Comparison of ENCODE assay signal across 8 cellular contexts in the genomic region with DNA sequence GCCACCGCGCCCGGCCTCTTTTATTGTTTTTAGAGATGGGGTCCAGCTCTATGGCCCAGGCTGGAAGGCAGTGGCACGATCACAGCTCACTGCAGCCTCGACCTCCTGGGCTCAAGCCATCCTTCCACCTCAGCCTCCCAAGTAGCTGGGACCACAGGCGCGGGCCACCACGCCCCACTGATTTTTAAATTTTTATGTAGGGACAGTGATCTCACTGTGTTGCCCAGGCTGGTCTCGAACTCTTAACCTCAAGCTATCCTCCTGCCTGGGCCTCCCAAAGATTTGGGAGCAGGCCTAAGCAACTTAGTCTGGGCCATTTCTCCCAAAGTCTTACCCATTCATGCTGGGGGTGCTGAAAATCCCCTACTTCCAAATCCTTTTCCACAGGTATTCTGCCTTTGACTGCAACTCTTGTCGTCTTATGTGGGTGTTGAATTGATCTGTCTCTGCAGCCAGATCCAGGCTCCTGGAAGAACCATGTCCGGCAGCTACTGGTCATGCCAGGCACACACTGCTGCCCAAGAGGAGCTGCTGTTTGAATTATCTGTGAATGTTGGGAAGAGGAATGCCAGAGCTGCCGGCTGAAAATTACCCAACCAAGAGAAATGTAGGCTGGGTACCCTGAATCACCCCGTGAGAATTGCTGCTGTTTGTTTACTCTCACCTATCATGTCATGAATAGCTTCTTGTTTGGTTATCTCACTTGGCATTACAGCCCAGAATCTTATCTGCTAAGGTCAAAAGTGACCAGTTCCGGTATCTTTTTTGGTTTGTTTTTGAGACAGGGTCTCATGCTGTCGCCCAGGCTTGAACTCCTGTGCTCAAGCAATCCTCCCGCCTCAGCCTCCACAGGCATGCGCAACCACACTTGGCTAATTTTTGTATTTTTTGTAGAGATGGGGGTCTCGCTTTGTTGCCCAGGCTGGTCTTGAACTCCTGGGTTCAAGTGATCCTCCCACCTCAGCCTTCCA. TPM values are rescaled to one million over a fixed set of nuclear protein-coding genes. Genes with fewer than 3 reads are reported as not detected.
DNase-seq lines count a peak whose midpoint lies in the region; ATAC-seq and TF ChIP-seq lines count a peak whose summit lies in the region.

No MANE protein-coding gene starts in this region.

- no peaks in the 10 kb centered on the region for H3K9me3 ChIP-seq in CD4-positive, alpha-beta T cell (ENCODE audit: control insufficient read depth, low read length)
- H3K9me3 ChIP-seq in neuron (ENCODE audit: low read length), result no peaks in the 10 kb centered on the region

- peak overlapping the region; percentile 93 for H3K4me3 Mint-ChIP-seq in CD4-positive, alpha-beta T cell

- no peaks in the 10 kb centered on the region for H3K9me3 Mint-ChIP-seq in CD4-positive, alpha-beta T cell

- H3K4me1 ChIP-seq in neuron (ENCODE audit: insufficient read depth, low read length), result no peaks in the 10 kb centered on the region

- POLR2A ChIA-PET in CD4-positive, alpha-beta T cell (lab: Charles Lee), result interaction anchor here (0.6 to 2.3 kb wide), 4 partner anchors 12 to 229 kb away, joined by 3 to 21 read pairs (median 3); partner anchors contain the start of gene INTS15

- peak overlapping the region; percentile 89 for H3K27ac ChIP-seq in CD4-positive, alpha-beta T cell (ENCODE audit: low read depth, low read length)
- H3K27ac ChIP-seq in coronary artery, result peak overlapping the region; percentile 85 to 95

- H3K4me3 ChIP-seq in coronary artery, result peak overlapping the region; percentile 80
- peak overlapping the region; percentile 56 for H3K4me3 ChIP-seq in neuron (ENCODE audit: low read length)

- no peak for DNase-seq in CD4-positive, alpha-beta T cell
- peak; percentile 41 for DNase-seq in NCI-H460 (ENCODE audit: extremely low read depth, low read depth)
- no peak for DNase-seq in coronary artery (ENCODE audit: low spot score)
- no peak for DNase-seq in posterior vena cava (ENCODE audit: low spot score)
- DNase-seq in G401 (ENCODE audit: low spot score), result no peak
- no peak for DNase-seq in inferior parietal cortex (ENCODE audit: extremely low spot score)
- DNase-seq in NCI-H1092 (lab: John Stamatoyannopoulos, UW), result no peak

- H3K27me3 ChIP-seq in CD4-positive, alpha-beta T cell (ENCODE audit: control insufficient read depth, insufficient read depth, low read length), result no peaks in the 10 kb centered on the region
- no peaks in the 10 kb centered on the region for H3K27me3 ChIP-seq in neuron (ENCODE audit: insufficient read depth, low read length)

- H3K27me3 Mint-ChIP-seq in CD4-positive, alpha-beta T cell, result no peaks in the 10 kb centered on the region

- CTCF ChIA-PET in CD4-positive, alpha-beta T cell (lab: Charles Lee), result interaction anchor here (2.1 kb wide), 1 partner anchor 11 kb away, joined by 14 read pairs; the partner anchor contains the start of gene INTS15

- TF ChIP-seq CTCF in CD4-positive, alpha-beta T cell (IDR thresholded peaks at IDR 0.05), result no peak
- no peak for TF ChIP-seq CTCF in coronary artery (IDR thresholded peaks at IDR 0.05)

- intact Hi-C loops in CD4-positive, alpha-beta T cell (cut with DNase I, micrococcal nuclease), result loop anchor here (5.0 kb wide), 2 partner anchors 46 to 129 kb away; partner anchors contain the start of gene ZNF12 (in 1 of the 2)
- intact Hi-C loops in posterior vena cava (cut with DNase I), result no loop called here

- peaks cover 14% of the 10 kb centered on the region for H3K4me1 Mint-ChIP-seq in CD4-positive, alpha-beta T cell (ENCODE audit: low read depth)

- H2AFZ ChIP-seq in neuron (ENCODE audit: low read depth, low read length), result no peak overlapping the region

- in situ Hi-C loops in G401 (cut with HindIII; ENCODE audit: low sequenced_read_pairs), result no loop called here

- peak overlapping the region; percentile 88 for H3K27ac Mint-ChIP-seq in CD4-positive, alpha-beta T cell

- peaks cover 3% of the 10 kb centered on the region for H3K36me3 ChIP-seq in neuron (ENCODE audit: insufficient read depth, low read length)

- ATAC-seq in CD4-positive, alpha-beta T cell (ENCODE audit: poor library complexity), result no peak

- H3K36me3 Mint-ChIP-seq in CD4-positive, alpha-beta T cell (ENCODE audit: low read depth), result peaks cover 44% of the 10 kb centered on the region

RNA-seq across cellular contexts. Expression of gene ZDHHC4, which starts 1.1 kb away (rescaled TPM):
- total RNA-seq in CD4-positive, alpha-beta T cell, result 10 to 100 TPM; 32.1 to 32.9 TPM
- total RNA-seq in NCI-H460 (2014; rRNA removed; shearing (Covaris generic)), result 70.9 and 84.3 TPM in 2 replicates
- 45.3 and 80.0 TPM in 2 replicates for polyA plus RNA-seq in NCI-H460 (2014; cell fraction: nucleus; rRNA removed)
- total RNA-seq in posterior vena cava, result 10 to 100 TPM; 34.2 to 36.9 TPM
- total RNA-seq in G401 (2014; rRNA removed; shearing (Covaris generic)), result 65.5 and 66.3 TPM in 2 replicates

RNA-seq across cellular contexts. Expression of gene INTS15, which starts 11.4 kb away (rescaled TPM):
- 10 to 100 TPM; 39.3 to 41.8 TPM for total RNA-seq in CD4-positive, alpha-beta T cell
- 24.4 and 25.2 TPM in 2 replicates for total RNA-seq in NCI-H460 (2014; rRNA removed; shearing (Covaris generic))
- 38.2 and 40.0 TPM in 2 replicates for polyA plus RNA-seq in NCI-H460 (2014; cell fraction: nucleus; rRNA removed)
- 10 to 100 TPM; 16.0 to 20.6 TPM for total RNA-seq in posterior vena cava
- 24.5 and 33.1 TPM in 2 replicates for total RNA-seq in G401 (2014; rRNA removed; shearing (Covaris generic))

RNA-seq across cellular contexts. Expression of gene GRID2IP, which starts 27.1 kb away (rescaled TPM):
- total RNA-seq in CD4-positive, alpha-beta T cell, result under 1 TPM; 0.36 to 0.39 TPM
- total RNA-seq in NCI-H460 (2014; rRNA removed; shearing (Covaris generic)), result not detected in 2 replicates
- polyA plus RNA-seq in NCI-H460 (2014; cell fraction: nucleus; rRNA removed), result not detected in 2 replicates
- not detected for total RNA-seq in posterior vena cava
- total RNA-seq in G401 (2014; rRNA removed; shearing (Covaris generic)), result 0.44 TPM in 1 of 2 replicates, not detected in the other

RNA-seq across cellular contexts. Expression of gene ZNF853, which starts 37.0 kb away (rescaled TPM):
- total RNA-seq in CD4-positive, alpha-beta T cell, result 1 to 10 TPM; 2.5 to 2.7 TPM
- 0.55 and 0.59 TPM in 2 replicates for total RNA-seq in NCI-H460 (2014; rRNA removed; shearing (Covaris generic))
- polyA plus RNA-seq in NCI-H460 (2014; cell fraction: nucleus; rRNA removed), result 0.04 and 0.33 TPM in 2 replicates
- 10 to 100 TPM in 1 of 2 donors, 1 to 10 TPM in 1; 8.1 to 11.9 TPM for total RNA-seq in posterior vena cava
- 12.1 and 16.6 TPM in 2 replicates for total RNA-seq in G401 (2014; rRNA removed; shearing (Covaris generic))

RNA-seq across cellular contexts. Expression of gene ZNF316, which starts 58.7 kb away (rescaled TPM):
- total RNA-seq in CD4-positive, alpha-beta T cell, result 10 to 100 TPM; 46.2 to 49.7 TPM
- 9.8 and 12.0 TPM in 2 replicates for total RNA-seq in NCI-H460 (2014; rRNA removed; shearing (Covaris generic))
- polyA plus RNA-seq in NCI-H460 (2014; cell fraction: nucleus; rRNA removed), result 31.6 and 39.5 TPM in 2 replicates
- 10 to 100 TPM; 16.1 to 22.5 TPM for total RNA-seq in posterior vena cava
- total RNA-seq in G401 (2014; rRNA removed; shearing (Covaris generic)), result 15.3 and 20.2 TPM in 2 replicates

Comparison
In these comparisons a context has a peak if more than half of its experiments do, and no peak if none do; other contexts are left out.
1. intact Hi-C loops: an anchor here in CD4-positive, alpha-beta T cell (5.0 kb wide); none called in posterior vena cava.